26 cellular contexts compared by ENCODE assay signal in genomic region chr7:135411098-135411497, GRCh38.
"Had no signal": no experiment of that assay in that cellular context is flagged by ENCODE, and none has a peak within 500 bp of the region (broad histone marks: within the 10 kb centered on the region; RNA-seq: fewer than 3 reads in every experiment).

No MANE protein-coding gene starts in this region.

- H3K4me3 Mint-ChIP-seq: dendritic cell treated with granulocyte-macrophage colony-stimulating factor and Interleukin-4, amounts not matched to agents 40 ng/mL and 50 ng/mL, for 4 days; effector memory CD8-positive, alpha-beta T cell; endodermal cell had no signal

- H3K27ac Mint-ChIP-seq: dendritic cell treated with granulocyte-macrophage colony-stimulating factor and Interleukin-4, amounts not matched to agents 40 ng/mL and 50 ng/mL, for 4 days; effector memory CD8-positive, alpha-beta T cell; endodermal cell had no signal

- H3K36me3 ChIP-seq: colonic mucosa, gastrocnemius medialis had no signal

- ATAC-seq: effector memory CD8-positive, alpha-beta T cell; esophagus mucosa; foreskin keratinocyte; gastrocnemius medialis; gastroesophageal sphincter; heart left ventricle; heart right ventricle had no signal

- H3K4me3 ChIP-seq: colonic mucosa, coronary artery, dorsolateral prefrontal cortex, esophagus muscularis mucosa, esophagus squamous epithelium, gastrocnemius medialis, gastroesophageal sphincter, heart left ventricle, heart right ventricle had no signal

- H3K4me1 ChIP-seq: colonic mucosa, esophagus muscularis mucosa, gastroesophageal sphincter, heart left ventricle, heart right ventricle had no signal

- H3K27ac ChIP-seq: colonic mucosa, coronary artery, dorsolateral prefrontal cortex, epithelial cell of prostate, esophagus muscularis mucosa, esophagus squamous epithelium, foreskin keratinocyte, gastrocnemius medialis, gastroesophageal sphincter, heart left ventricle, heart right ventricle had no signal

- DNase-seq: colonic mucosa; cortex of kidney; dermis blood vessel endothelial cell; dorsolateral prefrontal cortex; effector CD4-positive, alpha-beta T cell; effector CD8-positive, alpha-beta T cell; effector memory CD4-positive, alpha-beta T cell; effector memory CD8-positive, alpha-beta T cell; endodermal cell; erythroblast; esophagus squamous epithelium; foreskin fibroblast; foreskin keratinocyte; foreskin melanocyte; gastrocnemius medialis; glutamatergic neuron; head of caudate nucleus; heart left ventricle; heart right ventricle had no signal

- H3K9me3 ChIP-seq: colonic mucosa, esophagus muscularis mucosa, esophagus squamous epithelium, gastrocnemius medialis, gastroesophageal sphincter, heart left ventricle, heart right ventricle had no signal

- H3K27me3 ChIP-seq: colonic mucosa, dorsolateral prefrontal cortex, esophagus muscularis mucosa, esophagus squamous epithelium, foreskin keratinocyte, gastrocnemius medialis, gastroesophageal sphincter, heart left ventricle, heart right ventricle had no signal

- H3K27me3 Mint-ChIP-seq: dendritic cell treated with granulocyte-macrophage colony-stimulating factor and Interleukin-4, amounts not matched to agents 40 ng/mL and 50 ng/mL, for 4 days; effector memory CD8-positive, alpha-beta T cell had no signal

- FAIRE-seq: endothelial cell of umbilical vein had no signal

- H3K9me3 Mint-ChIP-seq: dendritic cell treated with granulocyte-macrophage colony-stimulating factor and Interleukin-4, amounts not matched to agents 40 ng/mL and 50 ng/mL, for 4 days; effector memory CD8-positive, alpha-beta T cell; endodermal cell had no signal
